ENCODE assay signal across 1 cellular context in genomic region chr3:46114324-46114988, GRCh38.
TF ChIP-seq lines count a peak whose summit lies in the region.

No MANE protein-coding gene starts in this region.

TF ChIP-seq in HepG2, 621 proteins besides CTCF, POLR2A, EP300 and RAD21 (continued from another document):
- no peak for TF ChIP-seq ZHX2 (IDR thresholded peaks at IDR 0.05; ENCODE audit: low read depth)
- TF ChIP-seq ZHX2 (CRISPR knock-in tag; IDR thresholded peaks at IDR 0.05; ENCODE audit: borderline replicate concordance): no peak
- no peak for TF ChIP-seq LBX2 (CRISPR knock-in tag; IDR thresholded peaks at IDR 0.05; ENCODE audit: borderline replicate concordance)
- no peak for TF ChIP-seq PLSCR1 (CRISPR knock-in tag; IDR thresholded peaks at IDR 0.05; ENCODE audit: borderline replicate concordance)
- no peak for TF ChIP-seq SOX6 (IDR thresholded peaks at IDR 0.05)
- TF ChIP-seq SOX6 (CRISPR knock-in tag; IDR thresholded peaks at IDR 0.05): peak; percentile 32; the same call in 1 of the 2 replicates
- no peak for TF ChIP-seq SNAPC5 (CRISPR knock-in tag; IDR thresholded peaks at IDR 0.05; ENCODE audit: borderline replicate concordance)
- TF ChIP-seq ZMYM2 (CRISPR knock-in tag; IDR thresholded peaks at IDR 0.05): no peak
- TF ChIP-seq CREM (IDR thresholded peaks at IDR 0.05): no peak
- no peak for TF ChIP-seq CREM (CRISPR knock-in tag; IDR thresholded peaks at IDR 0.05)
- no peak for TF ChIP-seq NR0B2 (CRISPR knock-in tag; IDR thresholded peaks at IDR 0.05)
- TF ChIP-seq ZNF761 (CRISPR knock-in tag; conservative IDR thresholded peaks at IDR 0.05): no peak
- TF ChIP-seq POGK (CRISPR knock-in tag; conservative IDR thresholded peaks at IDR 0.05): no peak
- TF ChIP-seq RFX3 (CRISPR knock-in tag; IDR thresholded peaks at IDR 0.05): no peak
- no peak for TF ChIP-seq NR2F6 (IDR thresholded peaks at IDR 0.05)
- no peak for TF ChIP-seq NR2F6 (CRISPR knock-in tag; IDR thresholded peaks at IDR 0.05)
- no peak for TF ChIP-seq ZNF570 (CRISPR knock-in tag; IDR thresholded peaks at IDR 0.05; ENCODE audit: borderline replicate concordance)
- TF ChIP-seq CSRNP1 (CRISPR knock-in tag; IDR thresholded peaks at IDR 0.05): no peak
- TF ChIP-seq ZNF678 (CRISPR knock-in tag; IDR thresholded peaks at IDR 0.05): no peak
- TF ChIP-seq GTF2F1 (IDR thresholded peaks at IDR 0.05; ENCODE audit: low read length): no peak
- TF ChIP-seq POLR2G (IDR thresholded peaks at IDR 0.05; ENCODE audit: low read depth, low read length): no peak
- no peak for TF ChIP-seq RFX1 (IDR thresholded peaks at IDR 0.05)
- TF ChIP-seq ZNF501 (CRISPR knock-in tag; IDR thresholded peaks at IDR 0.05): no peak
- TF ChIP-seq SP140L (CRISPR knock-in tag; IDR thresholded peaks at IDR 0.05; ENCODE audit: borderline replicate concordance): no peak
- TF ChIP-seq TEAD3 (CRISPR knock-in tag; optimal IDR thresholded peaks at IDR 0.05; ENCODE audit: borderline replicate concordance): peak; percentile 59
- no peak for TF ChIP-seq NFYC (CRISPR knock-in tag; IDR thresholded peaks at IDR 0.05)
- no peak for TF ChIP-seq ESRRA (CRISPR knock-in tag; IDR thresholded peaks at IDR 0.05; ENCODE audit: low read depth)
- TF ChIP-seq CC2D1A (CRISPR knock-in tag; IDR thresholded peaks at IDR 0.05): no peak
- TF ChIP-seq FOXC1 (CRISPR knock-in tag; IDR thresholded peaks at IDR 0.05; ENCODE audit: borderline replicate concordance): no peak
- TF ChIP-seq ATF2 (CRISPR knock-in tag; IDR thresholded peaks at IDR 0.05): 0 out of 2 replicates have a peak, but pooled peaks have one; percentile 26
- no peak for TF ChIP-seq RFXANK (CRISPR knock-in tag; IDR thresholded peaks at IDR 0.05)
